11 cellular contexts compared by ENCODE assay signal in the genomic region with DNA sequence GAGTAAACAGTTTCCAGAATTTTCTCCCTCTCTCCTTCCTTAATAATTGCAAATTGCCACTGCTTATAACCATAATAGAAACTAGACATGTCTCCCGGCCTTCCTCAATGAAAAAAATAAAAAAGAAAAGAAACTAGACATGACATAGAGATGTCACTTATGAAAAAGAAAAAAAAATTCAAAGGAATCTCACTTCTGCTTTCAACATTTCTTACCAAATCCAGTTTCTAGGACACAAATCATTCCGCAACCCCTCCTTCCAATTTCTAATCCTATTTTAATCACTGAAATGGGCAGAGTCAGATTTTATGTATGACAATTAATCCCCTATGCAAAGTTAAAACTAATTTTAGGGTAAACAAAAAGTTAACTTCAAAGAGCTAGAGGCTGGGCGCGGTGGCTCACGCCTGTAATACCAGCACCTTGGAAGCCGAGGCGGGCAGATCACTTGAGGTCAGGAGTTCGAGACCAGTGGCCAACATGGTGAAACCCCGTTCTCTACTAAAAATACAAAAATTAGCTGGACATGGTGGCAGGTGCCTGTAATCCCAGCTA. TPM values are rescaled to one million over a fixed set of nuclear protein-coding genes. Genes with fewer than 3 reads are reported as not detected.
A peak's percentile ranks its signal among the peaks of the same experiment; 100 is the strongest.
DNase-seq lines count a peak whose midpoint lies in the region; ATAC-seq, FAIRE-seq and TF ChIP-seq lines count a peak whose summit lies in the region.
"Had no signal": no experiment of that assay in that cellular context is flagged by ENCODE, and none has a peak within 500 bp of the region (broad histone marks: within the 10 kb centered on the region; RNA-seq: fewer than 3 reads in every experiment).

No MANE protein-coding gene starts in this region.

- no peaks in the 10 kb centered on the region for H3K36me3 Mint-ChIP-seq in HFFc6 (ENCODE audit: low read depth)

- no peak overlapping the region for H3K18ac ChIP-seq in neuronal stem cell (ENCODE audit: low read length)

- no peaks in the 10 kb centered on the region for H3K9me3 Mint-ChIP-seq in HFFc6

- ATAC-seq in GM18870 (IDR thresholded peaks at IDR 0.05; ENCODE audit: unreplicated experiment), result peak; percentile 65
- ATAC-seq in GM21825 (IDR thresholded peaks at IDR 0.05; ENCODE audit: unreplicated experiment), result peak; percentile 42
- peak; percentile 50 for ATAC-seq in HG03558 (IDR thresholded peaks at IDR 0.05; ENCODE audit: extremely low read depth, unreplicated experiment)
- no peak for ATAC-seq in GM19397 (IDR thresholded peaks at IDR 0.05; ENCODE audit: unreplicated experiment)

- H2BK5ac ChIP-seq in neuronal stem cell (ENCODE audit: low read length), result no peak overlapping the region

- H3K27me3 ChIP-seq in neuronal stem cell (ENCODE audit: control insufficient read depth in 3 of 3, insufficient read depth in 3 of 3, low read depth in 1 of 3, low read length in 3 of 3), result no peaks in the 10 kb centered on the region
- H3K27me3 ChIP-seq: dorsolateral prefrontal cortex had no signal

- H3K4ac ChIP-seq in neuronal stem cell (ENCODE audit: low read length), result no peak overlapping the region

- H2AFZ ChIP-seq in neuronal stem cell (ENCODE audit: low read length), result peak overlapping the region; percentile 76

- TF ChIP-seq CTCF in kidney (IDR thresholded peaks at IDR 0.05; ENCODE audit: borderline replicate concordance, extremely low read depth, insufficient read depth) (no peak), HFFc6 (IDR thresholded peaks at IDR 0.05) (no peak)

- no peak for FAIRE-seq in kidney (lab: Jason Lieb, UNC)

- H2BK120ac ChIP-seq in neuronal stem cell (ENCODE audit: low read depth, low read length), result no peak overlapping the region

- H2AK5ac ChIP-seq in neuronal stem cell (ENCODE audit: low read depth, low read length), result no peak overlapping the region

- H3K36me3 ChIP-seq in neuronal stem cell (replicated peaks in 1 of 2; ENCODE audit: control insufficient read depth in 2 of 2, insufficient read depth in 2 of 2, low read length in 2 of 2), result no peaks in the 10 kb centered on the region
- no peaks in the 10 kb centered on the region for H3K36me3 ChIP-seq in kidney (ENCODE audit: control insufficient read depth in 1 of 2, insufficient read depth in 2 of 2, low read length in 2 of 2)

- 100% methylated on average over 1 of the region's 9 CpGs; no CpG with 5 or more reads in 1 of the 2 donors for WGBS in neuronal stem cell (ENCODE audit: extremely low coverage in 2 of 2, insufficient read length in 2 of 2, insufficient replicate concordance in 1 of 2), 2 donors

- peaks cover 25% of the 10 kb centered on the region for H3K4me1 Mint-ChIP-seq in HFFc6 (ENCODE audit: low read depth)

- no peak for DNase-seq in neuronal stem cell (ENCODE audit: low spot score)
- no peak for DNase-seq in kidney
- DNase-seq in HFFc6, result no peak
- DNase-seq: activated naive CD4-positive, alpha-beta T cell treated with anti-CD3 and anti-CD28 coated beads, Interleukin-2, amount 50 U/mL, for 16 hours; DMS153; dorsolateral prefrontal cortex; hippocampal formation had no signal

- H3K27me3 Mint-ChIP-seq in HFFc6 (ENCODE audit: insufficient read depth), result peaks cover 1% of the 10 kb centered on the region; the same call in 1 of the 2 replicates

- H3K14ac ChIP-seq in neuronal stem cell (ENCODE audit: low read length), result no peak overlapping the region

- intact Hi-C loops in kidney (cut with DNase I), result no loop called here

- no peak overlapping the region for H3K4me3 ChIP-seq in neuronal stem cell (ENCODE audit: low read length in 2 of 2)
- no peak overlapping the region for H3K4me3 ChIP-seq in kidney (ENCODE audit: low read length in 2 of 2)

- no peak overlapping the region for H2BK15ac ChIP-seq in neuronal stem cell (ENCODE audit: low read length)

- H2BK12ac ChIP-seq in neuronal stem cell (ENCODE audit: low read length), result no peak overlapping the region

- no peak overlapping the region for H3K4me2 ChIP-seq in neuronal stem cell (ENCODE audit: insufficient read depth, low read length, poor library complexity, severe bottlenecking)

- no peaks in the 10 kb centered on the region for H3K9me3 ChIP-seq in neuronal stem cell (replicated peaks in 1 of 2; ENCODE audit: control insufficient read depth in 2 of 2, insufficient read depth in 1 of 2, low read depth in 1 of 2, low read length in 2 of 2)
- H3K9me3 ChIP-seq in kidney (ENCODE audit: control insufficient read depth in 1 of 2, low read length in 2 of 2), result no peaks in the 10 kb centered on the region

- no peak overlapping the region for H3K27ac ChIP-seq in neuronal stem cell (replicated peaks; ENCODE audit: low read length)
- no peak overlapping the region for H3K27ac ChIP-seq in kidney (ENCODE audit: low read depth in 2 of 2, low read length in 2 of 2)
- H3K27ac ChIP-seq: dorsolateral prefrontal cortex had no signal

- H3K79me1 ChIP-seq in neuronal stem cell (ENCODE audit: low read depth, low read length), result no peaks in the 10 kb centered on the region

- H3K4me1 ChIP-seq in neuronal stem cell (ENCODE audit: control insufficient read depth in 2 of 2, insufficient read depth in 1 of 2, low read depth in 1 of 2, low read length in 2 of 2), result peaks cover 18 to 28% of the 10 kb centered on the region in 2 donors
- H3K4me1 ChIP-seq in kidney (ENCODE audit: control insufficient read depth in 1 of 2, insufficient read depth in 1 of 2, low read depth in 1 of 2, low read length in 2 of 2), result peaks cover 0 to under 1% of the 10 kb centered on the region in 2 donors

- no peak overlapping the region for H3K27ac Mint-ChIP-seq in HFFc6

- H3K9ac ChIP-seq in neuronal stem cell (ENCODE audit: low read depth, low read length, poor library complexity) (no peak overlapping the region), kidney (ENCODE audit: low read length in 2 of 2) (no peak overlapping the region)

- no peak overlapping the region for H4K8ac ChIP-seq in neuronal stem cell (ENCODE audit: low read depth, low read length)

- H4K91ac ChIP-seq in neuronal stem cell (ENCODE audit: low read depth, low read length, poor library complexity), result no peak overlapping the region

- no peak overlapping the region for H3K23ac ChIP-seq in neuronal stem cell (ENCODE audit: low read depth, low read length, poor library complexity)

- no peak overlapping the region for H3K4me3 Mint-ChIP-seq in HFFc6

RNA-seq across cellular contexts. Expression of a gene that starts 40.1 kb away (rescaled TPM):
- 20,572 TPM for polyA plus RNA-seq in neuronal stem cell (2013, experiment 1 of 2)
- polyA plus RNA-seq in neuronal stem cell (2013, experiment 2 of 2), result 20,834 TPM
- 10,277 TPM for total RNA-seq in kidney
- 9,725 TPM for polyA plus RNA-seq in kidney (ENCODE audit: insufficient read depth, low read depth, low replicate concordance)
- total RNA-seq in HFFc6 (2021; fragmentation: NEBNext Ultra II Directional; extraction: Animal tissue kit (Norgen Biotek cat#: 25700)), result over 10,000 TPM in 4 of 6 experiments, 1,000 to 10,000 TPM in 2; 8,709 to 10,268 (median 10,123) TPM
